Comparison of ENCODE assay signal across 15 cellular contexts in genomic region chr3:177146646-177147045, GRCh38. TPM values are rescaled to one million over a fixed set of nuclear protein-coding genes. Genes with fewer than 3 reads are reported as not detected.
DNase-seq lines count a peak whose midpoint lies in the region; ATAC-seq and TF ChIP-seq lines count a peak whose summit lies in the region.
"Had no signal": no experiment of that assay in that cellular context is flagged by ENCODE, and none has a peak within 500 bp of the region (broad histone marks: within the 10 kb centered on the region; RNA-seq: fewer than 3 reads in every experiment).

No MANE protein-coding gene starts in this region.

- H3K27me3 ChIP-seq in SK-N-SH (ENCODE audit: insufficient read depth) (no peaks in the 10 kb centered on the region), endodermal cell (ENCODE audit: control insufficient read depth, insufficient read depth, low read length, poor library complexity, severe bottlenecking) (no peaks in the 10 kb centered on the region)
- H3K27me3 ChIP-seq: left lung had no signal

- no peaks in the 10 kb centered on the region for H3K9me3 Mint-ChIP-seq in activated naive CD4-positive, alpha-beta T cell treated with anti-CD3 and anti-CD28 coated beads, Interleukin-2, amount 50 U/mL, for 24 hours
- H3K9me3 Mint-ChIP-seq in activated naive CD4-positive, alpha-beta T cell treated with anti-CD3 and anti-CD28 coated beads for 36 hours, result no peaks in the 10 kb centered on the region
- H3K9me3 Mint-ChIP-seq in effector memory CD8-positive, alpha-beta T cell, result no peaks in the 10 kb centered on the region
- H3K9me3 Mint-ChIP-seq in stimulated activated naive B cell treated with anti-CD40 and anti-IgM and Interleukin-4, amounts not matched to agents 10 μg/mL and 1 μg/mL and 100 μg/mL, for 72 hours, result peaks cover 0 to 1% of the 10 kb centered on the region in 2 donors
- no peaks in the 10 kb centered on the region for H3K9me3 Mint-ChIP-seq in endodermal cell

- H3K36me3 ChIP-seq in SK-N-SH (replicated peaks in 1 of 2; ENCODE audit: control insufficient read depth in 1 of 2, insufficient read depth in 2 of 2, low read length in 1 of 2) (peaks cover 0 to 10% of the 10 kb centered on the region in 2 experiments), endodermal cell (ENCODE audit: control insufficient read depth, insufficient read depth, low read length) (peaks cover 66% of the 10 kb centered on the region)
- H3K36me3 ChIP-seq: left lung had no signal

- TF ChIP-seq EP300 in SK-N-SH (IDR thresholded peaks at IDR 0.05; ENCODE audit: borderline replicate concordance in 1 of 2, low read depth in 1 of 2, low read length in 1 of 2), result peak in 1 of 2 experiments; percentile 24; a peak in 1 of 4 replicates

- H3K9me2 ChIP-seq in SK-N-SH, result no peaks in the 10 kb centered on the region

- H3K27ac ChIP-seq in SK-N-SH (ENCODE audit: low read depth in 2 of 2, low read length in 1 of 2) (peak overlapping the region in 1 of 2 experiments; percentile 56; a peak in 2 of 4 replicates), endodermal cell (ENCODE audit: low read depth, low read length) (no peak overlapping the region)
- H3K27ac ChIP-seq: left lung had no signal

- H3K9me3 ChIP-seq in SK-N-SH (no peaks in the 10 kb centered on the region), endodermal cell (ENCODE audit: control insufficient read depth, low read length) (no peaks in the 10 kb centered on the region)
- H3K9me3 ChIP-seq: left lung had no signal

- H3K9ac ChIP-seq in SK-N-SH (no peak overlapping the region), endodermal cell (ENCODE audit: extremely low read depth, low read length, poor library complexity, severe bottlenecking) (no peak overlapping the region)

- DNase-seq in activated naive CD4-positive, alpha-beta T cell treated with anti-CD3 and anti-CD28 coated beads for 36 hours, result no peak
- no peak for DNase-seq in SK-N-SH
- no peak for DNase-seq in effector memory CD8-positive, alpha-beta T cell
- no peak for DNase-seq in stimulated activated naive B cell treated with anti-CD40 and anti-IgM and Interleukin-4, amounts not matched to agents 10 μg/mL and 1 μg/mL and 100 μg/mL, for 72 hours
- DNase-seq in NOMO-1 treated with dmso at 0.1 percent for 144 hours (lab: John Stamatoyannopoulos, UW; ENCODE audit: unreplicated experiment), result no peak
- no peak for DNase-seq in endodermal cell
- no peak for DNase-seq in NCI-H2196 treated with DMSO at 0.1 percent for 48 hours (lab: John Stamatoyannopoulos, UW; ENCODE audit: unreplicated experiment)
- DNase-seq: AML-193, amygdala, head of caudate nucleus, left lung, MV-4-11, occipital lobe, SIG-M5 had no signal

- H3K4me1 ChIP-seq in SK-N-SH (ENCODE audit: control insufficient read depth in 1 of 2, insufficient read depth in 2 of 2, low read depth in 1 of 2, low read length in 1 of 2) (peaks cover 22 to 45% of the 10 kb centered on the region in 2 experiments), endodermal cell (ENCODE audit: control insufficient read depth, insufficient read depth, low read length) (peaks cover 18% of the 10 kb centered on the region)

- no peaks in the 10 kb centered on the region for H3K27me3 Mint-ChIP-seq in activated naive CD4-positive, alpha-beta T cell treated with anti-CD3 and anti-CD28 coated beads, Interleukin-2, amount 50 U/mL, for 24 hours
- H3K27me3 Mint-ChIP-seq in activated naive CD4-positive, alpha-beta T cell treated with anti-CD3 and anti-CD28 coated beads for 36 hours (ENCODE audit: low read depth), result no peaks in the 10 kb centered on the region
- H3K27me3 Mint-ChIP-seq in effector memory CD8-positive, alpha-beta T cell, result no peaks in the 10 kb centered on the region
- no peaks in the 10 kb centered on the region for H3K27me3 Mint-ChIP-seq in stimulated activated naive B cell treated with anti-CD40 and anti-IgM and Interleukin-4, amounts not matched to agents 10 μg/mL and 1 μg/mL and 100 μg/mL, for 72 hours
- no peaks in the 10 kb centered on the region for H3K27me3 Mint-ChIP-seq in endodermal cell (ENCODE audit: insufficient read depth)

- H3K27ac Mint-ChIP-seq in activated naive CD4-positive, alpha-beta T cell treated with anti-CD3 and anti-CD28 coated beads, Interleukin-2, amount 50 U/mL, for 24 hours, result peak overlapping the region; percentile 68
- no peak overlapping the region for H3K27ac Mint-ChIP-seq in activated naive CD4-positive, alpha-beta T cell treated with anti-CD3 and anti-CD28 coated beads for 36 hours
- peak overlapping the region; percentile 87 to 92 for H3K27ac Mint-ChIP-seq in effector memory CD8-positive, alpha-beta T cell
- peak overlapping the region; percentile 44 for H3K27ac Mint-ChIP-seq in stimulated activated naive B cell treated with anti-CD40 and anti-IgM and Interleukin-4, amounts not matched to agents 10 μg/mL and 1 μg/mL and 100 μg/mL, for 72 hours
- H3K27ac Mint-ChIP-seq in endodermal cell, result no peak overlapping the region

- H3K4me3 ChIP-seq in SK-N-SH (ENCODE audit: low read depth in 2 of 2, low read length in 1 of 2) (no peak overlapping the region), endodermal cell (ENCODE audit: low read length) (no peak overlapping the region)
- H3K4me3 ChIP-seq: left lung had no signal

- no peak for TF ChIP-seq RAD21 in SK-N-SH (IDR thresholded peaks at IDR 0.05; ENCODE audit: low read length)

- peaks cover 91% of the 10 kb centered on the region for H4K20me1 ChIP-seq in SK-N-SH (ENCODE audit: insufficient read depth)

- H3K4me3 Mint-ChIP-seq in activated naive CD4-positive, alpha-beta T cell treated with anti-CD3 and anti-CD28 coated beads, Interleukin-2, amount 50 U/mL, for 24 hours, result peak overlapping the region; percentile 36
- no peak overlapping the region for H3K4me3 Mint-ChIP-seq in activated naive CD4-positive, alpha-beta T cell treated with anti-CD3 and anti-CD28 coated beads for 36 hours
- H3K4me3 Mint-ChIP-seq in effector memory CD8-positive, alpha-beta T cell, result peak overlapping the region; percentile 23 to 78
- no peak overlapping the region for H3K4me3 Mint-ChIP-seq in stimulated activated naive B cell treated with anti-CD40 and anti-IgM and Interleukin-4, amounts not matched to agents 10 μg/mL and 1 μg/mL and 100 μg/mL, for 72 hours
- no peak overlapping the region for H3K4me3 Mint-ChIP-seq in endodermal cell

- H3K36me3 Mint-ChIP-seq in activated naive CD4-positive, alpha-beta T cell treated with anti-CD3 and anti-CD28 coated beads, Interleukin-2, amount 50 U/mL, for 24 hours, result peaks cover 3% of the 10 kb centered on the region
- H3K36me3 Mint-ChIP-seq in activated naive CD4-positive, alpha-beta T cell treated with anti-CD3 and anti-CD28 coated beads for 36 hours (ENCODE audit: low read depth), result no peaks in the 10 kb centered on the region
- peaks cover 4% of the 10 kb centered on the region for H3K36me3 Mint-ChIP-seq in effector memory CD8-positive, alpha-beta T cell (ENCODE audit: insufficient read depth)
- peaks cover 12 to 13% of the 10 kb centered on the region in 2 donors for H3K36me3 Mint-ChIP-seq in stimulated activated naive B cell treated with anti-CD40 and anti-IgM and Interleukin-4, amounts not matched to agents 10 μg/mL and 1 μg/mL and 100 μg/mL, for 72 hours
- peaks cover 8% of the 10 kb centered on the region for H3K36me3 Mint-ChIP-seq in endodermal cell (ENCODE audit: low read depth)

- ATAC-seq in effector memory CD8-positive, alpha-beta T cell (replicated peaks), result no peak
- peak in 1 of 2 donors; percentile 19 for ATAC-seq in stimulated activated naive B cell treated with anti-CD40 and anti-IgM and Interleukin-4, amounts not matched to agents 10 μg/mL and 1 μg/mL and 100 μg/mL, for 72 hours (replicated peaks)
- ATAC-seq: left lung had no signal

- H3K79me2 ChIP-seq in SK-N-SH (ENCODE audit: insufficient read depth), result peaks cover 99% of the 10 kb centered on the region

- peaks cover 78% of the 10 kb centered on the region for H3K4me1 Mint-ChIP-seq in activated naive CD4-positive, alpha-beta T cell treated with anti-CD3 and anti-CD28 coated beads, Interleukin-2, amount 50 U/mL, for 24 hours
- H3K4me1 Mint-ChIP-seq in activated naive CD4-positive, alpha-beta T cell treated with anti-CD3 and anti-CD28 coated beads for 36 hours (ENCODE audit: low read depth), result peaks cover 71% of the 10 kb centered on the region
- peaks cover 44 to 66% of the 10 kb centered on the region in 2 donors for H3K4me1 Mint-ChIP-seq in effector memory CD8-positive, alpha-beta T cell (ENCODE audit: low read depth in 2 of 2)
- peaks cover 49 to 79% of the 10 kb centered on the region in 2 donors for H3K4me1 Mint-ChIP-seq in stimulated activated naive B cell treated with anti-CD40 and anti-IgM and Interleukin-4, amounts not matched to agents 10 μg/mL and 1 μg/mL and 100 μg/mL, for 72 hours
- peaks cover 57% of the 10 kb centered on the region for H3K4me1 Mint-ChIP-seq in endodermal cell

- no peak overlapping the region for H2AFZ ChIP-seq in SK-N-SH (ENCODE audit: low read depth)

- intact Hi-C loops in activated naive CD4-positive, alpha-beta T cell treated with anti-CD3 and anti-CD28 coated beads for 36 hours (cut with micrococcal nuclease), result loop anchor here (2.0 to 5.0 kb wide), 2 partner anchors 39 to 214 kb away; no protein-coding TSS in a partner anchor

- H3K4me2 ChIP-seq in SK-N-SH, result peak overlapping the region; percentile 42

- H3F3A ChIP-seq in SK-N-SH (replicated peaks; ENCODE audit: insufficient read depth), result peaks cover 32% of the 10 kb centered on the region

- no peak for TF ChIP-seq CTCF in SK-N-SH (IDR thresholded peaks at IDR 0.05)
- no peak for TF ChIP-seq CTCF in endodermal cell (conservative IDR thresholded peaks at IDR 0.05)

- WGBS in SK-N-SH (ENCODE audit: low lambda C conversion rate), result 15% methylated on average over 4 of the region's 4 CpGs
- 85 to 95% methylated on average over 3 to 4 of the region's 4 CpGs for WGBS in endodermal cell (ENCODE audit: insufficient coverage in 1 of 2, insufficient read length in 1 of 2), 2 experiments

- CTCF ChIA-PET in activated naive CD4-positive, alpha-beta T cell treated with anti-CD3 and anti-CD28 coated beads for 36 hours (lab: Charles Lee), result interaction anchor here (0.9 to 1.4 kb wide), 3 partner anchors 10 to 52 kb away, joined by 3 read pairs; no protein-coding TSS in a partner anchor
- CTCF ChIA-PET in SK-N-SH (lab: Yijun Ruan, JAX), result no interaction called here

- POLR2A ChIA-PET in SK-N-SH (lab: Yijun Ruan, JAX), result no interaction called here

TF ChIP-seq in SK-N-SH, 30 proteins besides CTCF, POLR2A, EP300 and RAD21 (continues in another document):
- TF ChIP-seq SMC3 (IDR thresholded peaks at IDR 0.05; ENCODE audit: low read depth, low read length) (no peak), CHD2 (IDR thresholded peaks at IDR 0.05; ENCODE audit: low read length, partially characterized antibody) (no peak)

RNA-seq across cellular contexts. Expression of gene TBL1XR1, which starts 50.6 kb away (rescaled TPM):
- total RNA-seq in activated naive CD4-positive, alpha-beta T cell treated with anti-CD3 and anti-CD28 coated beads for 36 hours, result 100 to 1,000 TPM; 149 to 162 TPM
- polyA plus RNA-seq in SK-N-SH (2012; rRNA removed), result 16.7 and 20.9 TPM in 2 replicates
- polyA plus RNA-seq in SK-N-SH (2012; cell fraction: cytosol; rRNA removed), result 18.9 and 19.1 TPM in 2 replicates
- 19.8 and 38.8 TPM in 2 replicates for polyA plus RNA-seq in SK-N-SH (2012; cell fraction: nucleus; rRNA removed)
- 100 to 1,000 TPM; 235 to 273 TPM for total RNA-seq in endodermal cell
- 77.3 TPM for polyA plus RNA-seq in endodermal cell (2013, experiment 1 of 2)
- 83.4 TPM for polyA plus RNA-seq in endodermal cell (2013, experiment 2 of 2)

Comparison
In these comparisons a context has a peak if more than half of its experiments do, and no peak if none do; other contexts are left out.
1. H3K27ac Mint-ChIP-seq: peak in activated naive CD4-positive, alpha-beta T cell treated with anti-CD3 and anti-CD28 coated beads, Interleukin-2, amount 50 U/mL, for 24 hours (single experiment), effector memory CD8-positive, alpha-beta T cell (2 of 2) and stimulated activated naive B cell treated with anti-CD40 and anti-IgM and Interleukin-4, amounts not matched to agents 10 μg/mL and 1 μg/mL and 100 μg/mL, for 72 hours (single experiment); none in activated naive CD4-positive, alpha-beta T cell treated with anti-CD3 and anti-CD28 coated beads for 36 hours (single experiment) and endodermal cell (single experiment).
2. H3K4me3 Mint-ChIP-seq: peak in activated naive CD4-positive, alpha-beta T cell treated with anti-CD3 and anti-CD28 coated beads, Interleukin-2, amount 50 U/mL, for 24 hours (single experiment) and effector memory CD8-positive, alpha-beta T cell (2 of 2); none in activated naive CD4-positive, alpha-beta T cell treated with anti-CD3 and anti-CD28 coated beads for 36 hours (single experiment), stimulated activated naive B cell treated with anti-CD40 and anti-IgM and Interleukin-4, amounts not matched to agents 10 μg/mL and 1 μg/mL and 100 μg/mL, for 72 hours (0 of 2) and endodermal cell (single experiment).